Comparison of ENCODE assay signal across 22 cellular contexts in the genomic region with DNA sequence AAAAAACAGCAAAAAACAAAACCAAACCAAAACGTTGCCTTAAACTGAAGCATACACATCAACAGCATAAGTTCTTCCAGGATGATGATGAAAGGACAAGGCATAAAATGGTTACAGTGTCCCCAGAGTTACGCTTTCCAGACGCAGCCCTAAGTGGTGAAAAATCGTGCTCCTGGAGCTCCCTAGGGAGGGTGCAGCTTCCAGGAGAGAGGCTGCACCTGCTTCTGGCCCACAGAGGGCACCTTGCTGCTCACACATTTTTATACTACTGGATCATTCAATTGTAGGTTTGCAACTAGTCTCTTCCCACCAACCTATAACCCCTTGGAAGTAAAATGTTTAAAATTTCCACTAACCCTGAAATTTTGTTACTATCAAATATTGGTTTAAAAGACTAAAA.
"Had no signal": no experiment of that assay in that cellular context is flagged by ENCODE, and none has a peak within 500 bp of the region (broad histone marks: within the 10 kb centered on the region; RNA-seq: fewer than 3 reads in every experiment).

No MANE protein-coding gene starts in this region.

- H3K27me3 ChIP-seq: heart right ventricle, left lung, transverse colon had no signal

- H3K4me1 ChIP-seq: left lung had no signal

- H3K9me3 ChIP-seq: heart right ventricle, left lung, transverse colon had no signal

- H3K4me3 ChIP-seq: heart right ventricle, left lung, transverse colon had no signal

- DNase-seq: activated CD4-positive, alpha-beta T cell treated with anti-CD3 and anti-CD28 coated beads for 4 hours; activated CD4-positive, alpha-beta T cell treated with anti-CD3 and anti-CD28 coated beads, Interleukin-2, amount 50 U/mL, for 48 hours; activated CD4-positive, CD25-positive, alpha-beta regulatory T cell; activated CD8-positive, alpha-beta memory T cell treated with anti-CD3 and anti-CD28 coated beads, Interleukin-2, amount 50 U/mL, for 48 hours; activated naive CD4-positive, alpha-beta T cell treated with Interleukin-2 at 50 U/mL for 16 hours; activated naive CD8-positive, alpha-beta T cell treated with anti-CD3 and anti-CD28 coated beads, Interleukin-2, amount 10 ng/mL, durations not matched to agents 7 days and 5 days; activated T-cell treated with anti-CD3 and anti-CD28 coated beads, Interleukin-2, amount 50 U/mL, for 48 hours; amniotic stem cell; cortex of kidney; heart right ventricle; immature natural killer cell; left lung; mammary epithelial cell; midbrain; natural killer cell; retina; stimulated activated CD4-positive, alpha-beta T cell treated with anti-CD3 and anti-CD28 coated beads, Interleukin-2, amount 100 ng/mL, for 48 hours; stimulated activated CD8-positive, alpha-beta memory T cell treated with anti-CD3 and anti-CD28 coated beads, Interleukin-4, amount 100 ng/mL, for 48 hours; stimulated activated naive B cell treated with anti-CD40 and anti-IgM and Interleukin-4, amounts not matched to agents 10 μg/mL and 1 μg/mL and 100 μg/mL, for 72 hours; T-helper 9 cell; transverse colon had no signal

- H3K27ac ChIP-seq: heart right ventricle, left lung, transverse colon had no signal

- H3K36me3 ChIP-seq: heart right ventricle, left lung, transverse colon had no signal

- H3K36me3 Mint-ChIP-seq: activated naive CD8-positive, alpha-beta T cell treated with anti-CD3 and anti-CD28 coated beads, Interleukin-2, amount 10 ng/mL, durations not matched to agents 7 days and 5 days; immature natural killer cell; natural killer cell; stimulated activated naive B cell treated with anti-CD40 and anti-IgM and Interleukin-4, amounts not matched to agents 10 μg/mL and 1 μg/mL and 100 μg/mL, for 72 hours had no signal

- ATAC-seq: left lung; natural killer cell; stimulated activated naive B cell treated with anti-CD40 and anti-IgM and Interleukin-4, amounts not matched to agents 10 μg/mL and 1 μg/mL and 100 μg/mL, for 72 hours had no signal

- H3K27ac Mint-ChIP-seq: activated naive CD8-positive, alpha-beta T cell treated with anti-CD3 and anti-CD28 coated beads, Interleukin-2, amount 10 ng/mL, durations not matched to agents 7 days and 5 days; immature natural killer cell; natural killer cell; progenitor cell of endocrine pancreas; stimulated activated naive B cell treated with anti-CD40 and anti-IgM and Interleukin-4, amounts not matched to agents 10 μg/mL and 1 μg/mL and 100 μg/mL, for 72 hours had no signal

- H3K4me1 Mint-ChIP-seq: activated naive CD8-positive, alpha-beta T cell treated with anti-CD3 and anti-CD28 coated beads, Interleukin-2, amount 10 ng/mL, durations not matched to agents 7 days and 5 days; immature natural killer cell; natural killer cell; stimulated activated naive B cell treated with anti-CD40 and anti-IgM and Interleukin-4, amounts not matched to agents 10 μg/mL and 1 μg/mL and 100 μg/mL, for 72 hours had no signal

- H3K9me3 Mint-ChIP-seq: stimulated activated naive B cell treated with anti-CD40 and anti-IgM and Interleukin-4, amounts not matched to agents 10 μg/mL and 1 μg/mL and 100 μg/mL, for 72 hours had no signal

- H3K4me3 Mint-ChIP-seq: activated naive CD8-positive, alpha-beta T cell treated with anti-CD3 and anti-CD28 coated beads, Interleukin-2, amount 10 ng/mL, durations not matched to agents 7 days and 5 days; immature natural killer cell; natural killer cell; stimulated activated naive B cell treated with anti-CD40 and anti-IgM and Interleukin-4, amounts not matched to agents 10 μg/mL and 1 μg/mL and 100 μg/mL, for 72 hours had no signal

- H3K27me3 Mint-ChIP-seq: activated naive CD8-positive, alpha-beta T cell treated with anti-CD3 and anti-CD28 coated beads, Interleukin-2, amount 10 ng/mL, durations not matched to agents 7 days and 5 days; progenitor cell of endocrine pancreas; stimulated activated naive B cell treated with anti-CD40 and anti-IgM and Interleukin-4, amounts not matched to agents 10 μg/mL and 1 μg/mL and 100 μg/mL, for 72 hours had no signal
